2 cellular contexts compared by ENCODE assay signal in the genomic region with DNA sequence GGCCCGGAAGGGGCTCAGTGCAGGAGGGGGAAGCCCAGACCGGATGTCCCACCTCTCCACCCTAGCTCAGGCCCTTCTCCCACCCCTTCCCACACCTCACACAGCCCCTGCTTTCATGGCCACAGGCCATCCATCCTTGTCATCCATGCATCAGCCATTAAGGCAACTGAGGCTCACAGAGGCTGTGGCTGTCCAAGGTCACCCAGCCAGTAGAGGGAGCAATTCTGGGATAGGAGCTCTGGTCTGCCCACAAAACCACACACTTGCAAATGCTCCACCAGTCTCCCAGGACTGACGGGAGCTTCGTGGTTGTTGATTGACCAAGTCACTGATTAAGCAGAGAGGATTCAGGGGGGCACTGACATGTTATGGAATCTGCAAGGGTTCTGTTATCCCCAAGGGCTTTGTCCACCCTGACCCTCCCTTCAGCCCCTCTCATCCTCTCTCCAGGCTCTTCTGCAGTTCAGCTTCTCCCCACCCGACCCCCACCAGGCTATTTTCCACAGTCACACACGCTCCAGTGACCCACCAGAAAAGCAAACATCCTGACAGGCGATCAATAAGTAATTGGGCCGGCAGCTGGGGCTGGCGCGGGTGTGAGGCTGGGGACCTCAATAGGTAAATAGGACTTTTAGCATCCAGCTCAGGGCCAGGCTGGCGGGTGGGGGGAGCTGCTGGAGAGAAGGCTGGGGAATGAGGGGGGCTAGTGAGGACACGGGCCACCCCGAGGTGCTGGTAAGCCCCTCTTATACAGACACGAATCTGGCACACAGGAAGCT.
TF ChIP-seq lines count a peak whose summit lies in the region.

No MANE protein-coding gene starts in this region.

TF ChIP-seq in IMR-90, 13 proteins besides CTCF, POLR2A, EP300 and RAD21 (continued from another document):
- TF ChIP-seq, protein P1, sequence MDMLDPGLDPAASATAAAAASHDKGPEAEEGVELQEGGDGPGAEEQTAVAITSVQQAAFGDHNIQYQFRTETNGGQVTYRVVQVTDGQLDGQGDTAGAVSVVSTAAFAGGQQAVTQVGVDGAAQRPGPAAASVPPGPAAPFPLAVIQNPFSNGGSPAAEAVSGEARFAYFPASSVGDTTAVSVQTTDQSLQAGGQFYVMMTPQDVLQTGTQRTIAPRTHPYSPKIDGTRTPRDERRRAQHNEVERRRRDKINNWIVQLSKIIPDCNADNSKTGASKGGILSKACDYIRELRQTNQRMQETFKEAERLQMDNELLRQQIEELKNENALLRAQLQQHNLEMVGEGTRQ (IDR thresholded peaks at IDR 0.05; ENCODE audit: low read depth, low read length) = no peak
- no peak for TF ChIP-seq CHD1 (IDR thresholded peaks at IDR 0.05; ENCODE audit: low read depth, low read length)
- TF ChIP-seq FOS (IDR thresholded peaks at IDR 0.05; ENCODE audit: low read depth, low read length) = no peak
- TF ChIP-seq BHLHE40 (IDR thresholded peaks at IDR 0.05; ENCODE audit: low read depth, low read length) = no peak
- TF ChIP-seq RCOR1 (IDR thresholded peaks at IDR 0.05; ENCODE audit: insufficient replicate concordance, low read length) = no peak
- no peak for TF ChIP-seq MAZ (IDR thresholded peaks at IDR 0.05; ENCODE audit: borderline replicate concordance, low read depth, low read length)
- TF ChIP-seq RFX5 (IDR thresholded peaks at IDR 0.05; ENCODE audit: low read depth, low read length) = no peak
- TF ChIP-seq ELK1 (IDR thresholded peaks at IDR 0.05; ENCODE audit: borderline replicate concordance, low read depth, low read length) = no peak
- no peak for TF ChIP-seq MAFK (IDR thresholded peaks at IDR 0.05; ENCODE audit: low read depth, low read length)
- TF ChIP-seq MXI1 (IDR thresholded peaks at IDR 0.05; ENCODE audit: borderline replicate concordance, low read depth, low read length) = no peak
- no peak for TF ChIP-seq NFE2L2 (IDR thresholded peaks at IDR 0.05; ENCODE audit: low read depth, low read length)
- TF ChIP-seq SMC3 (IDR thresholded peaks at IDR 0.05; ENCODE audit: low read depth, low read length) = no peak

TF ChIP-seq in WTC11, 78 proteins besides CTCF, POLR2A, EP300 and RAD21 (continued from another document):
- TF ChIP-seq, protein P2, sequence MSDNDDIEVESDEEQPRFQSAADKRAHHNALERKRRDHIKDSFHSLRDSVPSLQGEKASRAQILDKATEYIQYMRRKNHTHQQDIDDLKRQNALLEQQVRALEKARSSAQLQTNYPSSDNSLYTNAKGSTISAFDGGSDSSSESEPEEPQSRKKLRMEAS (CRISPR knock-in tag; IDR thresholded peaks at IDR 0.05) = no peak
- TF ChIP-seq ATF1 (CRISPR knock-in tag; IDR thresholded peaks at IDR 0.05) = no peak
- TF ChIP-seq TCF7 (CRISPR knock-in tag; IDR thresholded peaks at IDR 0.05; ENCODE audit: low read depth) = no peak
- TF ChIP-seq, protein P3, sequence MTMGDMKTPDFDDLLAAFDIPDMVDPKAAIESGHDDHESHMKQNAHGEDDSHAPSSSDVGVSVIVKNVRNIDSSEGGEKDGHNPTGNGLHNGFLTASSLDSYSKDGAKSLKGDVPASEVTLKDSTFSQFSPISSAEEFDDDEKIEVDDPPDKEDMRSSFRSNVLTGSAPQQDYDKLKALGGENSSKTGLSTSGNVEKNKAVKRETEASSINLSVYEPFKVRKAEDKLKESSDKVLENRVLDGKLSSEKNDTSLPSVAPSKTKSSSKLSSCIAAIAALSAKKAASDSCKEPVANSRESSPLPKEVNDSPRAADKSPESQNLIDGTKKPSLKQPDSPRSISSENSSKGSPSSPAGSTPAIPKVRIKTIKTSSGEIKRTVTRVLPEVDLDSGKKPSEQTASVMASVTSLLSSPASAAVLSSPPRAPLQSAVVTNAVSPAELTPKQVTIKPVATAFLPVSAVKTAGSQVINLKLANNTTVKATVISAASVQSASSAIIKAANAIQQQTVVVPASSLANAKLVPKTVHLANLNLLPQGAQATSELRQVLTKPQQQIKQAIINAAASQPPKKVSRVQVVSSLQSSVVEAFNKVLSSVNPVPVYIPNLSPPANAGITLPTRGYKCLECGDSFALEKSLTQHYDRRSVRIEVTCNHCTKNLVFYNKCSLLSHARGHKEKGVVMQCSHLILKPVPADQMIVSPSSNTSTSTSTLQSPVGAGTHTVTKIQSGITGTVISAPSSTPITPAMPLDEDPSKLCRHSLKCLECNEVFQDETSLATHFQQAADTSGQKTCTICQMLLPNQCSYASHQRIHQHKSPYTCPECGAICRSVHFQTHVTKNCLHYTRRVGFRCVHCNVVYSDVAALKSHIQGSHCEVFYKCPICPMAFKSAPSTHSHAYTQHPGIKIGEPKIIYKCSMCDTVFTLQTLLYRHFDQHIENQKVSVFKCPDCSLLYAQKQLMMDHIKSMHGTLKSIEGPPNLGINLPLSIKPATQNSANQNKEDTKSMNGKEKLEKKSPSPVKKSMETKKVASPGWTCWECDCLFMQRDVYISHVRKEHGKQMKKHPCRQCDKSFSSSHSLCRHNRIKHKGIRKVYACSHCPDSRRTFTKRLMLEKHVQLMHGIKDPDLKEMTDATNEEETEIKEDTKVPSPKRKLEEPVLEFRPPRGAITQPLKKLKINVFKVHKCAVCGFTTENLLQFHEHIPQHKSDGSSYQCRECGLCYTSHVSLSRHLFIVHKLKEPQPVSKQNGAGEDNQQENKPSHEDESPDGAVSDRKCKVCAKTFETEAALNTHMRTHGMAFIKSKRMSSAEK (CRISPR knock-in tag; IDR thresholded peaks at IDR 0.05; ENCODE audit: borderline replicate concordance) = no peak
- no peak for TF ChIP-seq ZNF423 (CRISPR knock-in tag; IDR thresholded peaks at IDR 0.05)
- TF ChIP-seq OVOL2 (CRISPR knock-in tag; IDR thresholded peaks at IDR 0.05; ENCODE audit: borderline replicate concordance) = no peak
- no peak for TF ChIP-seq SP1 (CRISPR knock-in tag; conservative IDR thresholded peaks at IDR 0.05)
- no peak for TF ChIP-seq ZNF219 (CRISPR knock-in tag; IDR thresholded peaks at IDR 0.05; ENCODE audit: borderline replicate concordance)
- no peak for TF ChIP-seq ZNF232 (CRISPR knock-in tag; IDR thresholded peaks at IDR 0.05)
- TF ChIP-seq KAT7 (CRISPR knock-in tag; IDR thresholded peaks at IDR 0.05; ENCODE audit: borderline replicate concordance) = no peak
- no peak for TF ChIP-seq NR2C2 (CRISPR knock-in tag; IDR thresholded peaks at IDR 0.05)
- no peak for TF ChIP-seq TEAD4 (CRISPR knock-in tag; IDR thresholded peaks at IDR 0.05)
TF ChIP-seq in WTC11: peak in this region for 0.
